Comparison of ENCODE assay signal across 11 cellular contexts in genomic region chr1:236287757-236288619, GRCh38. TPM values are rescaled to one million over a fixed set of nuclear protein-coding genes. Genes with fewer than 3 reads are reported as not detected.
DNase-seq lines count a peak whose midpoint lies in the region; ATAC-seq and TF ChIP-seq lines count a peak whose summit lies in the region.
"Had no signal": no experiment of that assay in that cellular context is flagged by ENCODE, and none has a peak within 500 bp of the region (broad histone marks: within the 10 kb centered on the region; RNA-seq: fewer than 3 reads in every experiment).

No MANE protein-coding gene starts in this region.

- no peaks in the 10 kb centered on the region for H4K20me1 ChIP-seq in PC-9 (ENCODE audit: insufficient read depth)

- peaks cover 22% of the 10 kb centered on the region for H3K4me1 Mint-ChIP-seq in activated T-cell treated with anti-CD3 and anti-CD28 coated beads, Interleukin-2, amount 50 U/mL, for 4 hours (ENCODE audit: low read depth)

- BruUV-seq in PC-9 (replicated peaks; lab: Mats Ljungman, UMichigan): no TSS peak

- H3K36me3 ChIP-seq in PC-9 (ENCODE audit: low read depth): no peaks in the 10 kb centered on the region

- no peaks in the 10 kb centered on the region for H3F3A ChIP-seq in PC-9 (ENCODE audit: insufficient read depth, low read depth)

- CTCF ChIA-PET in PC-9 (lab: Charles Lee): no interaction called here

- no peak for ATAC-seq in GM19463 (IDR thresholded peaks at IDR 0.05; ENCODE audit: unreplicated experiment)
- ATAC-seq in activated T-cell treated with anti-CD3 and anti-CD28 coated beads, Interleukin-2, amount 50 U/mL, for 4 hours: no peak

- H3K4me1 ChIP-seq in PC-9 (replicated peaks; ENCODE audit: insufficient read depth): no peaks in the 10 kb centered on the region

- H3K4me2 ChIP-seq in PC-9: no peak overlapping the region

- no peak overlapping the region for H3K27ac ChIP-seq in PC-9

- no peaks in the 10 kb centered on the region for H3K9me2 ChIP-seq in PC-9 (ENCODE audit: insufficient read depth)

- POLR2A ChIA-PET in PC-9 (lab: Charles Lee; ENCODE audit: unreplicated experiment): no interaction called here

- DNase-seq in EH (ENCODE audit: low read depth) (peak; percentile 74), NCI-H1048 (lab: John Stamatoyannopoulos, UW) (peak; percentile 94), SK-N-DZ (ENCODE audit: low spot score) (peak; percentile 97), left kidney (ENCODE audit: low read depth, low spot score) (peak; percentile 41), PC-9 (no peak), amniotic stem cell (lab: John Stamatoyannopoulos, UW) (no peak)
- DNase-seq in activated T-cell treated with anti-CD3 and anti-CD28 coated beads, Interleukin-2, amount 50 U/mL, for 4 hours: no peak
- DNase-seq: activated T-cell treated with anti-CD3 and anti-CD28 coated beads, Interleukin-2, amount 50 U/mL, for 24 hours; NCI-H446 treated with DMSO at 0.1 percent for 48 hours; retina had no signal

- TF ChIP-seq CTCF in PC-9 (conservative IDR thresholded peaks at IDR 0.05): no peak

- no peak overlapping the region for H3K4me3 Mint-ChIP-seq in activated T-cell treated with anti-CD3 and anti-CD28 coated beads, Interleukin-2, amount 50 U/mL, for 4 hours
- H3K4me3 Mint-ChIP-seq: activated T-cell treated with anti-CD3 and anti-CD28 coated beads, Interleukin-2, amount 50 U/mL, for 24 hours had no signal

- H3K27me3 Mint-ChIP-seq in activated T-cell treated with anti-CD3 and anti-CD28 coated beads, Interleukin-2, amount 50 U/mL, for 4 hours (ENCODE audit: low read depth): peaks cover 4% of the 10 kb centered on the region
- H3K27me3 Mint-ChIP-seq: activated T-cell treated with anti-CD3 and anti-CD28 coated beads, Interleukin-2, amount 50 U/mL, for 24 hours had no signal

- no peak overlapping the region for H3K4me3 ChIP-seq in PC-9

- no peak overlapping the region for H2AFZ ChIP-seq in PC-9

- H3K36me3 Mint-ChIP-seq in activated T-cell treated with anti-CD3 and anti-CD28 coated beads, Interleukin-2, amount 50 U/mL, for 4 hours (ENCODE audit: insufficient read depth): no peaks in the 10 kb centered on the region

- intact Hi-C loops in PC-9 (cut with micrococcal nuclease; ENCODE audit: unreplicated experiment): no loop called here

- H3K9me3 Mint-ChIP-seq in activated T-cell treated with anti-CD3 and anti-CD28 coated beads, Interleukin-2, amount 50 U/mL, for 4 hours: no peaks in the 10 kb centered on the region
- H3K9me3 Mint-ChIP-seq: activated T-cell treated with anti-CD3 and anti-CD28 coated beads, Interleukin-2, amount 50 U/mL, for 24 hours had no signal

- H3K9me3 ChIP-seq in PC-9 (ENCODE audit: insufficient read depth, low read depth): no peaks in the 10 kb centered on the region

- H3K27me3 ChIP-seq in PC-9 (ENCODE audit: insufficient read depth, low read depth): no peaks in the 10 kb centered on the region

- H3K79me2 ChIP-seq in PC-9 (ENCODE audit: low read depth): no peaks in the 10 kb centered on the region

RNA-seq across cellular contexts. Expression of gene ERO1B, which starts 6.2 kb away (rescaled TPM):
- 1.7 and 3.6 TPM in 2 replicates for polyA plus RNA-seq in SK-N-DZ (2014; cell fraction: cytosol; rRNA removed)
- polyA plus RNA-seq in SK-N-DZ (2014; cell fraction: nucleus; rRNA removed): 2.4 and 2.8 TPM in 2 replicates
- total RNA-seq in activated T-cell treated with anti-CD3 and anti-CD28 coated beads, Interleukin-2, amount 50 U/mL, for 4 hours: 1 to 10 TPM; 1.7 to 4.2 (median 2.9) TPM
- total RNA-seq in PC-9 (2021): not detected in 2 replicates

Comparison
In these comparisons a context has a peak if more than half of its experiments do, and no peak if none do; other contexts are left out.
1. DNase-seq: peak in EH (single experiment), NCI-H1048 (single experiment), SK-N-DZ (single experiment) and left kidney (single experiment); none in activated T-cell treated with anti-CD3 and anti-CD28 coated beads, Interleukin-2, amount 50 U/mL, for 4 hours (single experiment), PC-9 (0 of 2) and amniotic stem cell (single experiment).